9 cellular contexts compared by ENCODE assay signal in the genomic region with DNA sequence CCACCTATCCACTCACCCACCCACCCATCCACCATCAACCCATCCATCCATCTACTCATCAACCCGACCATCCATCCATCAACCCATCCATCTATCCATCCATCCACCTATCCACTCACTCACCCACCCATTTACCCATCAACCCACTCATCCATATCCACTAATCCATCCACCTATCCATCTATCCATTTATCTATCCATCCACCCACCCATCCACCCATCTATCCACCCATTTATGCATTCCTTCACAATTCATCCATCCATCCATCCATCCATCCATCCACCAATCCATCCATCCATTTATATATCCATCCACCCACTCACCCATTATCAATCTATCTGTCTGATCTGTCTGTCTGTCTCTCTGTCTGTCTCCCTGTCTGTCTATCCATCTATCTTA. TPM values are rescaled to one million over a fixed set of nuclear protein-coding genes. Genes with fewer than 3 reads are reported as not detected.
"Had no signal": no experiment of that assay in that cellular context is flagged by ENCODE, and none has a peak within 500 bp of the region (broad histone marks: within the 10 kb centered on the region; RNA-seq: fewer than 3 reads in every experiment).

No MANE protein-coding gene starts in this region.

- DNase-seq: H7, KG1 had no signal

- H3K36me3 ChIP-seq: HAP-1 had no signal

- FAIRE-seq: K562 had no signal

- H3K27ac ChIP-seq: HL-60 had no signal

- H2AFZ ChIP-seq: GM23338 had no signal

- H3K9me3 ChIP-seq: HAP-1 had no signal

- H3K4me3 ChIP-seq: GM23338, HAP-1, K562 had no signal

- H3K4me2 ChIP-seq: GM23338 had no signal

- ATAC-seq: GM23338, HCT116, K562 had no signal

- H3K4me1 ChIP-seq: HAP-1 had no signal

RNA-seq across cellular contexts. Expression of a gene that starts 14.1 kb away (rescaled TPM):
- total RNA-seq: GM23338, H4, H7, HT1080, K562 had no signal
- polyA plus RNA-seq: GM23338, K562 had no signal

RNA-seq across cellular contexts. Expression of a gene that starts 39.9 kb away (rescaled TPM):
- total RNA-seq: GM23338, H4, H7, HT1080, K562 had no signal
- polyA plus RNA-seq: GM23338, K562 had no signal
